ENCODE assay signal across 14 cellular contexts in the genomic region with DNA sequence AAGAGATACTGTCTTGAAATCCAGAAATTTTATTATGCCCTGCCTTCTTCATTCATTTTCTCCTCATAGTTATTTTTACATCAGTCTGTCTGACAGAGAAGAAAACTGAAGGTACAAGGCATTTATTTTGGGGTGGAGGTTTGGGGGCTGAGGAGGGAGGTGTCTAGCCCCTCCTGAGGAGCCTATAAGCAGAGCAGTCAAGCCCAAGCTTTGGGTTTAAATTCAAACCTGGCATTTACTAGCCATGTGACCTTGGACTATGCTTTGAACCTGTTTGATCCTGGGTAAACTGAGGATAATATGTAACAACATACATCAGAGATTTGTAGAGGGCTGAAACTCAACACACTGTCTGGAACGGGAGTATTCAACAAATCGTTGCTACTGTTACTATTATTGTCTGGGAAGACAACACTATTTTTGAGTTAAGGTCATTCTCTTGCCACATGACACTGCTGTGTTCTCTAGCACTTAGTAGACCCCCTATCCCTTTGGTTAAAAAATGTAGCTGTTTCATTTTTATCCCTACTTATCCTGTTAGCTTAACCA.
DNase-seq lines count a peak whose midpoint lies in the region; ATAC-seq and TF ChIP-seq lines count a peak whose summit lies in the region.
"Had no signal": no experiment of that assay in that cellular context is flagged by ENCODE, and none has a peak within 500 bp of the region (broad histone marks: within the 10 kb centered on the region; RNA-seq: fewer than 3 reads in every experiment).

No MANE protein-coding gene starts in this region.

- peak overlapping the region; percentile 17 for H3K4me3 Mint-ChIP-seq in Caco-2 (ENCODE audit: unreplicated experiment)

- intact Hi-C loops in Caco-2 (cut with micrococcal nuclease; ENCODE audit: unreplicated experiment) (no loop called here), adrenal gland (cut with DNase I) (no loop called here)

- H3K36me3 Mint-ChIP-seq in Caco-2 (ENCODE audit: insufficient read depth, unreplicated experiment) = peaks cover 12% of the 10 kb centered on the region

- peaks cover 26% of the 10 kb centered on the region for H3K4me1 Mint-ChIP-seq in Caco-2 (ENCODE audit: low read depth, unreplicated experiment)

- no TSS peak for BruUV-seq in Caco-2 (replicated peaks; lab: Mats Ljungman, UMichigan)

- no peaks in the 10 kb centered on the region for H3K36me3 ChIP-seq in Caco-2 (ENCODE audit: control insufficient read depth, insufficient read depth, low read length)
- peaks cover 0 to under 1% of the 10 kb centered on the region in 2 donors for H3K36me3 ChIP-seq in adrenal gland (replicated peaks in 1 of 2)
- H3K36me3 ChIP-seq in skeletal muscle tissue (ENCODE audit: control insufficient read depth in 3 of 3, insufficient read depth in 3 of 3, low read length in 3 of 3) = no peaks in the 10 kb centered on the region
- H3K36me3 ChIP-seq: MG63 had no signal

- no peak for TF ChIP-seq POLR2A in adrenal gland (IDR thresholded peaks at IDR 0.05)

- H3K9me3 ChIP-seq in Caco-2 (no peaks in the 10 kb centered on the region), adrenal gland (replicated peaks in 1 of 3) (no peaks in the 10 kb centered on the region), skeletal muscle tissue (ENCODE audit: control insufficient read depth in 3 of 3, low read length in 3 of 3) (no peaks in the 10 kb centered on the region)
- H3K9me3 ChIP-seq: MG63 had no signal

- CTCF ChIA-PET in Caco-2 (lab: Charles Lee) = interaction anchor here (1.7 kb wide), 1 partner anchor 218 kb away, joined by 5 read pairs; the partner anchor contains the start of gene COCH

- no peak overlapping the region for H3K27ac Mint-ChIP-seq in Caco-2 (ENCODE audit: unreplicated experiment)

- POLR2A ChIA-PET in Caco-2 (lab: Charles Lee) = interaction anchor here (1.2 kb wide), 1 partner anchor 66 kb away, joined by 4 read pairs; the partner anchor contains the start of genes AP4S1 and STRN3

- no peak for DNase-seq in Caco-2
- DNase-seq in adrenal gland = no peak
- DNase-seq in coronary artery (ENCODE audit: low spot score) = no peak
- no peak for DNase-seq in globus pallidus (ENCODE audit: low spot score)
- no peak for DNase-seq in HT-29 (ENCODE audit: low spot score)
- DNase-seq: HCEC 1CT, MG63, NCI-H1092, NCI-H2081 had no signal

- no peak for ATAC-seq in GM19455 (IDR thresholded peaks at IDR 0.05; ENCODE audit: unreplicated experiment)

- no peak for TF ChIP-seq CTCF in 22Rv1 (IDR thresholded peaks at IDR 0.05)
- TF ChIP-seq CTCF in Caco-2 (IDR thresholded peaks at IDR 0.05; ENCODE audit: insufficient read depth in 1 of 2, low read depth in 1 of 2, low read length in 1 of 2, severe bottlenecking in 1 of 2, unreplicated experiment in 1 of 2) = no peak
- TF ChIP-seq CTCF in adrenal gland (IDR thresholded peaks at IDR 0.05) = no peak
- TF ChIP-seq CTCF in coronary artery (IDR thresholded peaks at IDR 0.05) = no peak

- H3K9ac ChIP-seq in skeletal muscle tissue (ENCODE audit: low read depth in 1 of 3, low read length in 3 of 3) = no peak overlapping the region
- H3K9ac ChIP-seq: KMS-11 had no signal

- H3K9me3 Mint-ChIP-seq in Caco-2 (ENCODE audit: unreplicated experiment) = no peaks in the 10 kb centered on the region

- H3K4me1 ChIP-seq in Caco-2 (peaks cover 18% of the 10 kb centered on the region; the same call in 1 of the 2 replicates), adrenal gland (replicated peaks in 1 of 2) (peaks cover 15 to 23% of the 10 kb centered on the region in 2 donors), skeletal muscle tissue (ENCODE audit: control insufficient read depth in 3 of 3, insufficient read depth in 3 of 3, low read length in 3 of 3) (peaks cover 13 to 24% (median 19%) of the 10 kb centered on the region in 3 donors)

- H3K27ac ChIP-seq in 22Rv1 (peak overlapping the region; percentile 92), adrenal gland (peak overlapping the region in 4 of 5 donors; percentile 80 to 93 (median 88)), skeletal muscle tissue (ENCODE audit: low read depth, low read length) (peak overlapping the region; percentile 89), coronary artery (no peak overlapping the region)
- H3K27ac ChIP-seq: HL-60, KMS-11 had no signal

- H3K27me3 Mint-ChIP-seq in Caco-2 (ENCODE audit: insufficient read depth, unreplicated experiment) = no peaks in the 10 kb centered on the region

- WGBS in adrenal gland, 4 donors = 61 to 74% (median 69%) methylated on average over 2 of the region's 2 CpGs

- no peak overlapping the region for H3K4me3 ChIP-seq in Caco-2 (ENCODE audit: low read depth, low read length)
- H3K4me3 ChIP-seq in adrenal gland = no peak overlapping the region
- no peak overlapping the region for H3K4me3 ChIP-seq in skeletal muscle tissue (ENCODE audit: low read length in 3 of 3)
- H3K4me3 ChIP-seq in coronary artery = no peak overlapping the region
- H3K4me3 ChIP-seq: MG63 had no signal

- H3K27me3 ChIP-seq in Caco-2 (replicated peaks; ENCODE audit: control insufficient read depth, insufficient read depth, low read length) (no peaks in the 10 kb centered on the region), adrenal gland (no peaks in the 10 kb centered on the region), skeletal muscle tissue (ENCODE audit: control insufficient read depth in 3 of 3, insufficient read depth in 3 of 3, low read length in 3 of 3) (no peaks in the 10 kb centered on the region)
- H3K27me3 ChIP-seq: MG63 had no signal

Comparison
In these comparisons a context has a peak if more than half of its experiments do, and no peak if none do; other contexts are left out.
1. H3K27ac ChIP-seq: peak in 22Rv1 (single experiment), adrenal gland (4 of 5) and skeletal muscle tissue (single experiment); none in coronary artery (0 of 2).